21 cellular contexts compared by ENCODE assay signal in genomic region chr2:166067204-166067603, GRCh38.
DNase-seq lines count a peak whose midpoint lies in the region; TF ChIP-seq lines count a peak whose summit lies in the region.
"Had no signal": no experiment of that assay in that cellular context is flagged by ENCODE, and none has a peak within 500 bp of the region (broad histone marks: within the 10 kb centered on the region; RNA-seq: fewer than 3 reads in every experiment).

No MANE protein-coding gene starts in this region.

- H3K9me3 Mint-ChIP-seq in CD14-positive monocyte (peaks cover 0 to 2% (median 0%) of the 10 kb centered on the region in 7 donors), endothelial cell (ENCODE audit: unreplicated experiment) (no peaks in the 10 kb centered on the region)
- H3K9me3 Mint-ChIP-seq: CD4-positive, alpha-beta memory T cell had no signal

- H3K27me3 Mint-ChIP-seq in CD14-positive monocyte (ENCODE audit: low read depth in 3 of 3) (no peaks in the 10 kb centered on the region), endothelial cell (ENCODE audit: unreplicated experiment) (no peaks in the 10 kb centered on the region)

- no peak overlapping the region for H3K4me3 ChIP-seq in cardiac fibroblast (replicated peaks in 1 of 2; ENCODE audit: low read depth in 2 of 2, low read length in 2 of 2)
- H3K4me3 ChIP-seq: BLaER1 had no signal

- H3K27ac Mint-ChIP-seq in CD14-positive monocyte (peak overlapping the region in 1 of 7 donors; percentile 63), endothelial cell (ENCODE audit: unreplicated experiment) (no peak overlapping the region)
- H3K27ac Mint-ChIP-seq: CD4-positive, alpha-beta memory T cell had no signal

- H3K36me3 Mint-ChIP-seq in CD14-positive monocyte = no peaks in the 10 kb centered on the region
- H3K36me3 Mint-ChIP-seq in endothelial cell (ENCODE audit: low read depth, unreplicated experiment) = no peaks in the 10 kb centered on the region
- H3K36me3 Mint-ChIP-seq: CD4-positive, alpha-beta memory T cell had no signal

- DNase-seq in CD14-positive monocyte (ENCODE audit: low spot score) (peak; percentile 49), NOMO-1 treated with DMSO at 0.1 percent for 48 hours (lab: John Stamatoyannopoulos, UW; ENCODE audit: unreplicated experiment) (peak; percentile 28), cardiac fibroblast (ENCODE audit: low read depth in 2 of 2) (peak; percentile 37 to 77), iris pigment epithelial cell (ENCODE audit: low read depth) (peak; percentile 70), HUDEP-2 (lab: John Stamatoyannopoulos, UW; ENCODE audit: unreplicated experiment in 76 of 76) (no peak), endothelial cell (ENCODE audit: low spot score) (no peak), COR-L47 (lab: John Stamatoyannopoulos, UW) (no peak)
- no peak for DNase-seq in activated effector memory CD4-positive, alpha-beta T cell treated with Interleukin-2 at 50 U/mL for 16 hours
- DNase-seq: Caco-2; CD4-positive, alpha-beta memory T cell; DMS153; DND-41; NCI-H1105 treated with DMSO at 0.1 percent for 48 hours; NCI-H146; NCI-H1930; NCI-H2107; NCI-H524; NCI-H748 treated with DMSO at 0.1 percent for 48 hours; SHP77; SW 1271 had no signal

- H3K4me3 Mint-ChIP-seq in CD14-positive monocyte (no peak overlapping the region), endothelial cell (ENCODE audit: unreplicated experiment) (no peak overlapping the region)
- H3K4me3 Mint-ChIP-seq: CD4-positive, alpha-beta memory T cell had no signal

- intact Hi-C loops in CD14-positive monocyte (cut with micrococcal nuclease) = no loop called here

- H3K4me1 Mint-ChIP-seq in CD14-positive monocyte (peaks cover 9% of the 10 kb centered on the region), endothelial cell (ENCODE audit: unreplicated experiment) (peaks cover 39% of the 10 kb centered on the region)
- H3K4me1 Mint-ChIP-seq: CD4-positive, alpha-beta memory T cell had no signal

- TF ChIP-seq CTCF in CD14-positive monocyte (IDR thresholded peaks at IDR 0.05) = no peak
- TF ChIP-seq CTCF in cardiac fibroblast (IDR thresholded peaks at IDR 0.05; ENCODE audit: low read depth, low read length) = no peak
- no peak for TF ChIP-seq CTCF in endothelial cell (IDR thresholded peaks at IDR 0.05; ENCODE audit: unreplicated experiment)

Comparison
In these comparisons a context has a peak if more than half of its experiments do, and no peak if none do; other contexts are left out.
1. DNase-seq: peak in CD14-positive monocyte (single experiment), NOMO-1 treated with DMSO at 0.1 percent for 48 hours (single experiment), cardiac fibroblast (2 of 2) and iris pigment epithelial cell (single experiment); none in activated effector memory CD4-positive, alpha-beta T cell treated with Interleukin-2 at 50 U/mL for 16 hours (single experiment), HUDEP-2 (0 of 76), endothelial cell (single experiment) and COR-L47 (single experiment).